In the genomic region with DNA sequence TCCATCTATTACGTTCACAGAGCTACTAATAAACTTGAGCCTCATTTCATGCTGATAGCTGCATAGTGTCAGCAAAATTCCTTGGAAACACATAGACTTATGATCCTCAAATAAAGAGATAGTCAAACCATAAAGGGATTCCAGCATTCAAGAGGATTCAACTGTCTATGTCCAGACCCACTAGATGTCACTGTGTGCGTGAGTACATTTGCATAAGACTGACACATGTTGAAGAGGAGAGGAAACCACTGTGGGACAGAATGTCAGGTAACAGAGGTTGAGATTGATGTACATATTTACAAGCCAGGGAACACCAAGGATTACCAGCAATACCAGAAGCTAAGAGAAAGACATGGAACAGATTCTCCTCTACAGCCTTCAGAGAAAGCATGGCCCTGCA, we compare ENCODE assay signal across 12 cellular contexts.
DNase-seq lines count a peak whose midpoint lies in the region; ATAC-seq and TF ChIP-seq lines count a peak whose summit lies in the region.
"Had no signal": no experiment of that assay in that cellular context is flagged by ENCODE, and none has a peak within 500 bp of the region (broad histone marks: within the 10 kb centered on the region; RNA-seq: fewer than 3 reads in every experiment).

No MANE protein-coding gene starts in this region.

- DNase-seq in A673 (ENCODE audit: low spot score): peak; percentile 26
- DNase-seq in HCEC 1CT: peak; percentile 41
- no peak for DNase-seq in MM.1S
- peak; percentile 43 for DNase-seq in choroid plexus epithelial cell (ENCODE audit: low read depth)
- no peak for DNase-seq in globus pallidus (ENCODE audit: low spot score)
- DNase-seq: activated T-cell treated with anti-CD3 and anti-CD28 coated beads, Interleukin-2, amount 50 U/mL, for 48 hours; mesendoderm; NCI-H1694 treated with DMSO at 0.1 percent for 48 hours; ovary had no signal

- no peaks in the 10 kb centered on the region for H3K9me2 ChIP-seq in MM.1S (replicated peaks; ENCODE audit: insufficient read depth, low read length)

- CTCF ChIA-PET in A673 (lab: Charles Lee): interaction anchor here (0.8 kb wide), 1 partner anchor 263 kb away, joined by 3 read pairs; no protein-coding TSS in a partner anchor

- TF ChIP-seq CTCF in A673 (conservative IDR thresholded peaks at IDR 0.05; ENCODE audit: low read depth, low read length) (peak; percentile 40; the same call in 1 of the 2 replicates), MM.1S (IDR thresholded peaks at IDR 0.05; ENCODE audit: low read length) (0 out of 2 replicates have a peak, but pooled peaks have one; percentile 7), choroid plexus epithelial cell (conservative IDR thresholded peaks at IDR 0.05; ENCODE audit: low read depth, low read length) (peak; percentile 21)

- H3K4me3 ChIP-seq in A673 (ENCODE audit: low read depth, low read length, poor library complexity, severe bottlenecking) (no peak overlapping the region), MM.1S (ENCODE audit: low read length) (no peak overlapping the region), choroid plexus epithelial cell (ENCODE audit: low read depth, low read length) (no peak overlapping the region)
- H3K4me3 ChIP-seq: ovary had no signal

- no peaks in the 10 kb centered on the region for H3K36me3 ChIP-seq in A673 (ENCODE audit: insufficient read depth, low read length, poor library complexity, severe bottlenecking)
- no peaks in the 10 kb centered on the region for H3K36me3 ChIP-seq in MM.1S (replicated peaks; ENCODE audit: insufficient read depth, low read length)
- H3K36me3 ChIP-seq: ovary had no signal

- no peak for ATAC-seq in GM21515 (IDR thresholded peaks at IDR 0.05; ENCODE audit: unreplicated experiment)
- ATAC-seq in GM18909 (IDR thresholded peaks at IDR 0.05; ENCODE audit: poor library complexity, unreplicated experiment): no peak
- no peak for ATAC-seq in GM18502 (IDR thresholded peaks at IDR 0.05; ENCODE audit: poor library complexity, unreplicated experiment)

- H3K27ac ChIP-seq in A673 (ENCODE audit: low read depth, low read length, poor library complexity, severe bottlenecking) (no peak overlapping the region), MM.1S (ENCODE audit: low read length) (no peak overlapping the region)
- H3K27ac ChIP-seq: ovary had no signal

- intact Hi-C loops in A673 (cut with micrococcal nuclease; ENCODE audit: unreplicated experiment): loop anchor here (5.0 kb wide), 1 partner anchor 263 kb away; no protein-coding TSS in a partner anchor

- no TSS peak for BruUV-seq in A673 (replicated peaks; lab: Mats Ljungman, UMichigan)

- no peak overlapping the region for H3K4me2 ChIP-seq in MM.1S (ENCODE audit: low read depth, low read length)

- POLR2A ChIA-PET in A673 (lab: Charles Lee; ENCODE audit: low non-redundant PET): no interaction called here

- H3F3A ChIP-seq in MM.1S (ENCODE audit: insufficient read depth, low read length): no peaks in the 10 kb centered on the region

- no peak overlapping the region for H2AFZ ChIP-seq in MM.1S (ENCODE audit: low read length)

- no peaks in the 10 kb centered on the region for H4K20me1 ChIP-seq in MM.1S (ENCODE audit: insufficient read depth, low read length)

- H3K4me1 ChIP-seq in A673 (ENCODE audit: insufficient read depth, low read length, poor library complexity, severe bottlenecking): no peaks in the 10 kb centered on the region
- H3K4me1 ChIP-seq in MM.1S (ENCODE audit: low read length): no peaks in the 10 kb centered on the region

- H3K79me2 ChIP-seq in MM.1S (ENCODE audit: low read length): no peaks in the 10 kb centered on the region

- no peaks in the 10 kb centered on the region for H3K27me3 ChIP-seq in A673 (replicated peaks; ENCODE audit: insufficient read depth, low read depth, low read length, poor library complexity)
- no peaks in the 10 kb centered on the region for H3K27me3 ChIP-seq in MM.1S (replicated peaks; ENCODE audit: insufficient read depth, low read length)
- H3K27me3 ChIP-seq: ovary had no signal

- no peaks in the 10 kb centered on the region for H3K9me3 ChIP-seq in A673 (ENCODE audit: low read depth, low read length, poor library complexity, severe bottlenecking)
- H3K9me3 ChIP-seq in MM.1S (replicated peaks; ENCODE audit: insufficient read depth, low read length): no peaks in the 10 kb centered on the region
- H3K9me3 ChIP-seq: ovary had no signal

- H3K9ac ChIP-seq in MM.1S (ENCODE audit: low read length): no peak overlapping the region

Comparison
In these comparisons a context has a peak if more than half of its experiments do, and no peak if none do; other contexts are left out.
1. DNase-seq: peak in A673 (single experiment), HCEC 1CT (single experiment) and choroid plexus epithelial cell (single experiment); none in MM.1S (single experiment) and globus pallidus (single experiment).
2. Peak in every context shown above with its lines, with median percentiles within 50 percentile points of each other: CTCF ChIP-seq.